Comparison of ENCODE assay signal across 6 cellular contexts in genomic region chr20:3785240-3786125, GRCh38. TPM values are rescaled to one million over a fixed set of nuclear protein-coding genes. Genes with fewer than 3 reads are reported as not detected.
A peak's percentile ranks its signal among the peaks of the same experiment; 100 is the strongest.
DNase-seq lines count a peak whose midpoint lies in the region; ATAC-seq and TF ChIP-seq lines count a peak whose summit lies in the region.

No MANE protein-coding gene starts in this region.

- DNase-seq in Jurkat, Clone E6-1 (ENCODE audit: low read depth, low spot score), result no peak
- no peak for DNase-seq in choroid plexus epithelial cell (ENCODE audit: low read depth)
- peak; percentile 86 for DNase-seq in posterior vena cava (ENCODE audit: low spot score)
- DNase-seq in KG1 (lab: John Stamatoyannopoulos, UW), result no peak
- DNase-seq in NCI-H1436 (lab: John Stamatoyannopoulos, UW), result no peak

- no peak for ATAC-seq in GM21786 (IDR thresholded peaks at IDR 0.05; ENCODE audit: unreplicated experiment)

- intact Hi-C loops in posterior vena cava (cut with DNase I), result loop anchor here in 1 of 2 donors (5.0 kb wide), 1 partner anchor 37 kb away; the partner anchor contains the start of gene AP5S1

- no peak for TF ChIP-seq CTCF in choroid plexus epithelial cell (conservative IDR thresholded peaks at IDR 0.05; ENCODE audit: low read depth, low read length)

- peak overlapping the region; percentile 62 for H3K4me3 ChIP-seq in Jurkat, Clone E6-1 (ENCODE audit: low read length)
- peak overlapping the region; percentile 71 for H3K4me3 ChIP-seq in choroid plexus epithelial cell (ENCODE audit: low read depth, low read length)

RNA-seq across cellular contexts. Expression of gene CENPB, which starts 1.1 kb away (rescaled TPM):
- polyA plus RNA-seq in Jurkat, Clone E6-1 (2012; ENCODE audit: insufficient read depth, insufficient read length), result 64.2 TPM
- 100 to 1,000 TPM in 1 of 2 donors, 10 to 100 TPM in 1; 97.4 to 119 TPM for total RNA-seq in posterior vena cava

RNA-seq across cellular contexts. Expression of gene SPEF1, which starts 4.2 kb away (rescaled TPM):
- polyA plus RNA-seq in Jurkat, Clone E6-1 (2012; ENCODE audit: insufficient read depth, insufficient read length), result not detected
- not detected for total RNA-seq in posterior vena cava

RNA-seq across cellular contexts. Expression of gene CDC25B, which starts 10.6 kb away (rescaled TPM):
- polyA plus RNA-seq in Jurkat, Clone E6-1 (2012; ENCODE audit: insufficient read depth, insufficient read length), result 78.9 TPM
- 10 to 100 TPM; 24.0 to 24.2 TPM for total RNA-seq in posterior vena cava

RNA-seq across cellular contexts. Expression of gene ADISSP, which starts 17.9 kb away (rescaled TPM):
- 87.4 TPM for polyA plus RNA-seq in Jurkat, Clone E6-1 (2012; ENCODE audit: insufficient read depth, insufficient read length)
- total RNA-seq in posterior vena cava, result 10 to 100 TPM; 14.6 to 20.2 TPM

RNA-seq across cellular contexts. Expression of gene AP5S1, which starts 34.9 kb away (rescaled TPM):
- 15.1 TPM for polyA plus RNA-seq in Jurkat, Clone E6-1 (2012; ENCODE audit: insufficient read depth, insufficient read length)
- 10 to 100 TPM in 1 of 2 donors, 1 to 10 TPM in 1; 8.8 to 11.2 TPM for total RNA-seq in posterior vena cava
